In the genomic region with DNA sequence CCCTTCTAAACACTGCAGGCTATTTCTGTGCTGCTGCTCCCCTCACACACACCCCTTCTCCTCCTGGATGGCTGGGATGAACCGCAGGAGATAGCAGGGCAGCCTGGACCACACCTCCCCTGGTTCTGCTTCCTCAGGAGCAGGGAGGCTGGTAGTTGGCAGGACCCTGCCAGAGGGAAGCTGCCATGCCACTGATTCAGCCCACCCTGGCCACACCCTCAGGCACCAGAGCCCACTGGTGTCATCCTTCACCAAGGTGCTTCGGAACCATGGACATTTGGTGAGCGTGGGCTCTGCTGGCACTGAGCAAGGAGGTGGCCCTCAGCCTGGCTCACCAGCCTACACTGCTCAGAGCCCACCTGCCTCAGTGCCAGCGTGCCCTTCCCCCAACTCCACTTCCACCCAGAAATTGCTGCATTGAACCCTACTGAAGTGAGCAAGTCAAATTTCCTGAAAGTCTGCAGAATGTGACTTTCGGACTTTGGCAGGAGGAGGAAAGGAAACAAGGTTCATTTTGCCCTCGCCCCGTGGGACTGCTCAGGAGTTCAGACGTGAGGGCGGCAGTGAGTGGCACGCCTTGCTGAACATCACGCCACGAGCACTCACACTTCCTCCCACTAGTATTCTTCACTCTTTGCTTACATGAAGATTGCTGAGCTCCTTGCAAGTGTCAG, we compare ENCODE assay signal across 8 cellular contexts. TPM values are rescaled to one million over a fixed set of nuclear protein-coding genes. Genes with fewer than 3 reads are reported as not detected.
DNase-seq lines count a peak whose midpoint lies in the region; ATAC-seq and TF ChIP-seq lines count a peak whose summit lies in the region.

No MANE protein-coding gene starts in this region.

- no peaks in the 10 kb centered on the region for H3K27me3 ChIP-seq in breast epithelium
- H3K27me3 ChIP-seq in esophagus muscularis mucosa, result no peaks in the 10 kb centered on the region
- no peaks in the 10 kb centered on the region for H3K27me3 ChIP-seq in aorta (ENCODE audit: control insufficient read depth in 1 of 2, insufficient read depth in 2 of 2, low read length in 1 of 2)

- H3K4me1 Mint-ChIP-seq in MCF 10A (ENCODE audit: insufficient read depth, unreplicated experiment) (peaks cover 15% of the 10 kb centered on the region), nephron (peaks cover 72% of the 10 kb centered on the region)

- no peak overlapping the region for H3K27ac Mint-ChIP-seq in MCF 10A (ENCODE audit: low read depth, unreplicated experiment)
- H3K27ac Mint-ChIP-seq in nephron, result peak overlapping the region; percentile 96 to 97 (median 97)

- peaks cover 19% of the 10 kb centered on the region for H3K27me3 Mint-ChIP-seq in MCF 10A (ENCODE audit: insufficient read depth, unreplicated experiment)
- peaks cover 4% of the 10 kb centered on the region for H3K27me3 Mint-ChIP-seq in nephron (ENCODE audit: low read depth)

- peak overlapping the region; percentile 29 to 60 (median 40) for H3K4me3 ChIP-seq in breast epithelium
- H3K4me3 ChIP-seq in esophagus muscularis mucosa, result peak overlapping the region; percentile 40 to 49 (median 42)
- H3K4me3 ChIP-seq in aorta (ENCODE audit: low read length in 2 of 2), result no peak overlapping the region

- H3K36me3 Mint-ChIP-seq in MCF 10A (ENCODE audit: insufficient read depth, unreplicated experiment) (no peaks in the 10 kb centered on the region), nephron (ENCODE audit: low read depth) (no peaks in the 10 kb centered on the region)

- H3K4me3 Mint-ChIP-seq in MCF 10A (ENCODE audit: unreplicated experiment) (no peak overlapping the region), nephron (peak overlapping the region; percentile 68 to 74 (median 68))

- no peak for TF ChIP-seq EP300 in esophagus muscularis mucosa (IDR thresholded peaks at IDR 0.05)

- H3K4me1 ChIP-seq in breast epithelium (peaks cover 0 to 6% of the 10 kb centered on the region in 2 donors), esophagus muscularis mucosa (peaks cover 32 to 40% (median 36%) of the 10 kb centered on the region in 4 donors), aorta (ENCODE audit: control insufficient read depth in 1 of 2, insufficient read depth in 2 of 2, low read length in 2 of 2) (peaks cover 0 to 9% of the 10 kb centered on the region in 2 donors)

- no TSS peak for BruUV-seq in MCF 10A (replicated peaks; lab: Mats Ljungman, UMichigan)

- DNase-seq in breast epithelium (ENCODE audit: low spot score in 2 of 2), result no peak
- no peak for DNase-seq in MCF 10A (ENCODE audit: unreplicated experiment)
- no peak for DNase-seq in esophagus muscularis mucosa (ENCODE audit: extremely low spot score)
- no peak for DNase-seq in aorta
- DNase-seq in RKO (ENCODE audit: low spot score), result no peak
- no peak for DNase-seq in stimulated activated CD4-positive, alpha-beta T cell treated with anti-CD3 and anti-CD28 coated beads, Interleukin-15, amount 100 ng/mL, for 24 hours
- no peak for DNase-seq in EL

- no peaks in the 10 kb centered on the region for H3K9me3 ChIP-seq in breast epithelium
- H3K9me3 ChIP-seq in esophagus muscularis mucosa, result no peaks in the 10 kb centered on the region
- no peaks in the 10 kb centered on the region for H3K9me3 ChIP-seq in aorta (ENCODE audit: control insufficient read depth, low read length)

- CTCF ChIA-PET in MCF 10A (lab: Yijun Ruan, JAX), result interaction anchor here (0.6 kb wide), 1 partner anchor 10 kb away, joined by 3 read pairs; no protein-coding TSS in a partner anchor

- H3K9me3 Mint-ChIP-seq in MCF 10A (ENCODE audit: unreplicated experiment), result no peaks in the 10 kb centered on the region
- H3K9me3 Mint-ChIP-seq in nephron, result no peaks in the 10 kb centered on the region

- H3K27ac ChIP-seq in breast epithelium (peak overlapping the region; percentile 85), esophagus muscularis mucosa (replicated peaks in 1 of 4) (peak overlapping the region; percentile 55 to 73 (median 71)), aorta (ENCODE audit: low read depth in 1 of 2, low read length in 2 of 2) (peak overlapping the region in 1 of 2 donors; percentile 36)

- ATAC-seq in aorta (ENCODE audit: low FRiP score), result peak; percentile 49

- TF ChIP-seq CTCF in breast epithelium (IDR thresholded peaks at IDR 0.05), result no peak
- no peak for TF ChIP-seq CTCF in MCF 10A (IDR thresholded peaks at IDR 0.05; ENCODE audit: unreplicated experiment)
- TF ChIP-seq CTCF in esophagus muscularis mucosa (IDR thresholded peaks at IDR 0.05), result no peak
- no peak for TF ChIP-seq CTCF in nephron (IDR thresholded peaks at IDR 0.05; ENCODE audit: unreplicated experiment in 3 of 3)

- intact Hi-C loops in breast epithelium (cut with DNase I; ENCODE audit: low total_unique reads), result no loop called here
- intact Hi-C loops in MCF 10A (cut with micrococcal nuclease), result no loop called here
- intact Hi-C loops in esophagus muscularis mucosa (cut with DNase I), result no loop called here
- intact Hi-C loops in aorta (cut with DNase I), result no loop called here

- 51% methylated on average over 12 of the region's 12 CpGs for WGBS in esophagus muscularis mucosa
- WGBS in aorta, 2 donors, result 42 to 47% methylated on average over 12 of the region's 12 CpGs

- no peak for TF ChIP-seq POLR2A in breast epithelium (IDR thresholded peaks at IDR 0.05)
- TF ChIP-seq POLR2A in esophagus muscularis mucosa (IDR thresholded peaks at IDR 0.05; ENCODE audit: low read depth), result no peak

- POLR2A ChIA-PET in MCF 10A (lab: Yijun Ruan, JAX), result interaction anchor here (0.9 kb wide), 1 partner anchor 47 kb away, joined by 3 read pairs; no protein-coding TSS in a partner anchor

- H3K36me3 ChIP-seq in breast epithelium, result no peaks in the 10 kb centered on the region
- no peaks in the 10 kb centered on the region for H3K36me3 ChIP-seq in esophagus muscularis mucosa
- H3K36me3 ChIP-seq in aorta (ENCODE audit: control insufficient read depth in 1 of 2, insufficient read depth in 2 of 2, low read length in 1 of 2), result no peaks in the 10 kb centered on the region

RNA-seq across cellular contexts. Expression of a gene that starts 26.3 kb away (rescaled TPM):
- total RNA-seq in breast epithelium, result 10 to 100 TPM in 1 of 3 donors, 1 to 10 TPM in 2; 8.2 to 24.4 (median 9.3) TPM
- total RNA-seq in MCF 10A (2022), result 0.17 TPM in 1 of 2 replicates, not detected in the other
- total RNA-seq in esophagus muscularis mucosa, result 1 to 10 TPM; 4.6 to 8.3 (median 6.3) TPM
- 10 to 100 TPM in 1 of 2 donors, 1 to 10 TPM in 1; 6.0 to 17.3 TPM for total RNA-seq in aorta
- 1 to 10 TPM; 4.3 to 5.6 TPM for polyA plus RNA-seq in aorta

RNA-seq across cellular contexts. Expression of a gene that starts 43.4 kb away (rescaled TPM):
- total RNA-seq in breast epithelium (100 to 1,000 TPM; 279 to 310 (median 299) TPM), MCF 10A (2022) (165 and 203 TPM in 2 replicates), esophagus muscularis mucosa (100 to 1,000 TPM; 262 to 412 (median 301) TPM), aorta (100 to 1,000 TPM; 154 to 161 TPM)
- polyA plus RNA-seq in aorta, result 100 to 1,000 TPM; 367 to 437 TPM

Comparison
In these comparisons a context has a peak if more than half of its experiments do, and no peak if none do; other contexts are left out.
1. H3K4me3 ChIP-seq: peak in breast epithelium (3 of 3) and esophagus muscularis mucosa (4 of 4); none in aorta (0 of 2).